ENCODE assay signal across 13 cellular contexts in the genomic region with DNA sequence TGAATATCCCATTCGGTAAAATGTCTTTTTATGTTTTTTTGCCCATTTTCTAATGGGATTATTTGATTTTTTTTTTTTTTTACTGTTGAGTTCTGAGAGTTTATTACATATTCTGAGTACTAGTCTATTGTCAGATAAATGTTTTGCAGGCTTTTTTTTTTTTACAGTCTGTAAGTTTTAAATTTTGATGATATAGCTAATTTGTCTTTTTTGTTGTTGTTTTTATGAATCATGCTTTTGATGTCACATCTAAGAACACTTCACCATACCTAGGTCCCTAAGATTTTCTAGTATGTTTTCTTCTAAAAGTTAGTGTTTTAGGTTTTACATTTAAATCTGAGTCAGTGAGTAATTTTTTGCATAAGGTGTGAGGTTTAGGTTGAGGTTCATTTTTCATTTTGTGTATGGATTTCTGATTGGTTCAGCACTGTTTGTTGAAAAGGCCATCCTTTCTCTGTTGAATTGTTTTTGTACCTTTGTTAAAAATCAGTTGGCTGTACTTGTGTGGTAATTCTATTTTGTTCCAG.
"Had no signal": no experiment of that assay in that cellular context is flagged by ENCODE, and none has a peak within 500 bp of the region (broad histone marks: within the 10 kb centered on the region; RNA-seq: fewer than 3 reads in every experiment).

No MANE protein-coding gene starts in this region.

- H3K27ac Mint-ChIP-seq: activated CD4-positive, alpha-beta T cell treated with anti-CD3 and anti-CD28 coated beads, Interleukin-2, amount 10 ng/mL, durations not matched to agents 24 days and 14 days had no signal

- H3K27me3 ChIP-seq: colonic mucosa, gastrocnemius medialis, pancreas, stomach had no signal

- DNase-seq: activated CD4-positive, alpha-beta T cell treated with anti-CD3 and anti-CD28 coated beads, Interleukin-2, amount 10 ng/mL, durations not matched to agents 24 days and 14 days; activated gamma-delta T cell treated with Interleukin-2 at 50 U/mL for 16 hours; activated T-cell treated with anti-CD3 and anti-CD28 coated beads for 4 hours; colonic mucosa; pancreas; stimulated activated CD4-positive, alpha-beta T cell treated with anti-CD3 and anti-CD28 coated beads, Interleukin-15, amount 100 ng/mL, for 24 hours; stimulated activated CD4-positive, alpha-beta T cell treated with anti-CD3 and anti-CD28 coated beads, Interleukin-4, amount 100 ng/mL, for 24 hours; stomach; T1000; WERI-Rb-1 had no signal

- H3K9me3 ChIP-seq: colonic mucosa, gastrocnemius medialis, pancreas, stomach had no signal

- H3K36me3 ChIP-seq: colonic mucosa, gastrocnemius medialis, pancreas, stomach, WERI-Rb-1 had no signal

- H3K4me1 ChIP-seq: colonic mucosa had no signal

- H3K27me3 Mint-ChIP-seq: activated CD4-positive, alpha-beta T cell treated with anti-CD3 and anti-CD28 coated beads, Interleukin-2, amount 10 ng/mL, durations not matched to agents 24 days and 14 days had no signal

- H3K4me3 Mint-ChIP-seq: activated CD4-positive, alpha-beta T cell treated with anti-CD3 and anti-CD28 coated beads, Interleukin-2, amount 10 ng/mL, durations not matched to agents 24 days and 14 days had no signal

- H3K27ac ChIP-seq: colonic mucosa, epithelial cell of prostate, pancreas, stomach, WERI-Rb-1 had no signal

- FAIRE-seq: astrocyte, pancreas had no signal

- ATAC-seq: gastrocnemius medialis, pancreas had no signal

- H3K4me3 ChIP-seq: colonic mucosa, gastrocnemius medialis, pancreas, stomach had no signal
